ENCODE assay signal across 32 cellular contexts in the genomic region with DNA sequence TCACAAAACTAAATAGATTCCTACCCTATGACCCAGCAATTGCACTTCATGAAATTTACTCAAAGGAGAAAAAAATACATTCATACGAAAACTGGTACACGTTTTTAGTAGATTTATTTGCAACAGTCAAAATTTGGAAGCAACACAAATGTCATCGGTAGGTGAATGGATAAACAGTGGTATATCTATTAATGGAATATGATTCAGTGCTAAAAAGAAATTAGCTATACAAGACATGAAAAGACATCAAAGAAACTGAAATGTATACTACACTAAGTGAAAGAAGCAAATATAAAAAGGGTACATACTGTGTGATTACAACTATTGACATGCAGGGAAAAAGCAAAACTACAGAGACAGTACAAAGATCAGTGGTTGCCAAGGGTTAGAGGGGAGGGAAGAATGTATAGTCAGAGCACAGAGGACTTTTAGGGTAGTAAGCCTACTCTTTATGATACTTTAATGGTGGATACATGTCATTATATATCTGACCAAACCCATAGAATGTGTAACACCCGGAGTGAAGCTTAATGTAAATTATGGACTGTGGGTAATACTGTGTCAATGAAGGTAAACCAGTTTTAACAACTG.
"Had no signal": no experiment of that assay in that cellular context is flagged by ENCODE, and none has a peak within 500 bp of the region (broad histone marks: within the 10 kb centered on the region; RNA-seq: fewer than 3 reads in every experiment).

No MANE protein-coding gene starts in this region.

- H3K4me3 Mint-ChIP-seq: activated B cell treated with CpG ODN at 0.5 μM for 24 hours; activated CD8-positive, alpha-beta T cell treated with anti-CD3 and anti-CD28 coated beads for 36 hours; activated naive CD4-positive, alpha-beta T cell treated with anti-CD3 and anti-CD28 coated beads for 36 hours; activated naive CD4-positive, alpha-beta T cell treated with anti-CD3 and anti-CD28 coated beads, Interleukin-2, amount 50 U/mL, for 24 hours; activated T-cell treated with anti-CD3 and anti-CD28 coated beads, Interleukin-2, amount 50 U/mL, for 4 hours; central memory CD8-positive, alpha-beta T cell; dendritic cell treated with granulocyte-macrophage colony-stimulating factor and Interleukin-4, amounts not matched to agents 40 ng/mL and 50 ng/mL, for 4 days; endodermal cell; T-cell; T-helper 1 cell treated with Interleukin-12 subunit alpha and Interleukin-12 subunit beta and Interleukin-4 antibody, amounts not matched to agents 30 μg/mL and 1 μg/mL, for 36 hours had no signal

- FAIRE-seq: astrocyte, bronchial epithelial cell had no signal

- H3K36me3 ChIP-seq: brain microvascular endothelial cell, esophagus muscularis mucosa, gastroesophageal sphincter, WERI-Rb-1 had no signal

- DNase-seq: activated B cell treated with CpG ODN at 0.5 μM for 24 hours; activated CD4-positive, alpha-beta T cell treated with anti-CD3 and anti-CD28 coated beads for 48 hours; activated CD4-positive, alpha-beta T cell treated with anti-CD3 and anti-CD28 coated beads, Interleukin-2, amount 50 U/mL, for 1 hour; activated CD4-positive, alpha-beta T cell treated with anti-CD3 and anti-CD28 coated beads, Interleukin-2, amount 50 U/mL, for 48 hours; activated CD8-positive, alpha-beta memory T cell treated with anti-CD3 and anti-CD28 coated beads for 24 hours; activated CD8-positive, alpha-beta T cell treated with anti-CD3 and anti-CD28 coated beads for 36 hours; activated effector memory CD4-positive, alpha-beta T cell treated with anti-CD3 and anti-CD28 coated beads, Interleukin-2, amount 50 U/mL, for 16 hours; activated naive CD4-positive, alpha-beta T cell treated with anti-CD3 and anti-CD28 coated beads for 36 hours; activated T-cell treated with anti-CD3 and anti-CD28 coated beads, Interleukin-2, amount 50 U/mL, for 4 hours; amniotic stem cell; anterior cingulate cortex; brain microvascular endothelial cell; dorsolateral prefrontal cortex; effector memory CD4-positive, alpha-beta T cell; endodermal cell; erythroblast; foreskin keratinocyte; heart right ventricle; T-cell; T1000; WERI-Rb-1 had no signal

- H3K27me3 ChIP-seq: brain microvascular endothelial cell, dorsolateral prefrontal cortex, esophagus muscularis mucosa, foreskin keratinocyte, gastroesophageal sphincter, heart right ventricle had no signal

- H3K27me3 Mint-ChIP-seq: activated B cell treated with CpG ODN at 0.5 μM for 24 hours; activated CD8-positive, alpha-beta T cell treated with anti-CD3 and anti-CD28 coated beads for 36 hours; activated naive CD4-positive, alpha-beta T cell treated with anti-CD3 and anti-CD28 coated beads, Interleukin-2, amount 50 U/mL, for 24 hours; central memory CD8-positive, alpha-beta T cell; dendritic cell treated with granulocyte-macrophage colony-stimulating factor and Interleukin-4, amounts not matched to agents 40 ng/mL and 50 ng/mL, for 4 days; T-cell had no signal

- H3K4me1 ChIP-seq: foreskin keratinocyte had no signal

- H3K27ac Mint-ChIP-seq: activated B cell treated with CpG ODN at 0.5 μM for 24 hours; activated CD8-positive, alpha-beta T cell treated with anti-CD3 and anti-CD28 coated beads for 36 hours; activated naive CD4-positive, alpha-beta T cell treated with anti-CD3 and anti-CD28 coated beads for 36 hours; activated naive CD4-positive, alpha-beta T cell treated with anti-CD3 and anti-CD28 coated beads, Interleukin-2, amount 50 U/mL, for 24 hours; activated T-helper 2 cell treated with anti-CD3 and anti-CD28 coated beads, Interferon-gamma antibody, Interleukin-2, Interleukin-4, amounts not matched to agents 10 μg/mL and 5 μg/mL and 100 μg/mL, durations not matched to agents 14 hours and 24 hours and 36 hours; dendritic cell treated with granulocyte-macrophage colony-stimulating factor and Interleukin-4, amounts not matched to agents 40 ng/mL and 50 ng/mL, for 4 days; endodermal cell; T-cell; T-helper 1 cell treated with Interleukin-12 subunit alpha and Interleukin-12 subunit beta and Interleukin-4 antibody, amounts not matched to agents 30 μg/mL and 1 μg/mL, for 36 hours had no signal

- H3K9me3 Mint-ChIP-seq: central memory CD8-positive, alpha-beta T cell had no signal

- H3K4me3 ChIP-seq: coronary artery, dorsolateral prefrontal cortex, esophagus muscularis mucosa, gastroesophageal sphincter, heart right ventricle had no signal

- ATAC-seq: activated CD4-positive, CD25-positive, alpha-beta regulatory T cell treated with anti-CD3 and anti-CD28 coated beads, Interleukin-2, amount 50 U/mL, for 24 hours; activated CD8-positive, alpha-beta T cell treated with anti-CD3 and anti-CD28 coated beads for 36 hours; activated T-cell treated with anti-CD3 and anti-CD28 coated beads, Interleukin-2, amount 50 U/mL, for 4 hours; foreskin keratinocyte; gastroesophageal sphincter; heart right ventricle; T-cell had no signal

- H3K9me3 ChIP-seq: gastroesophageal sphincter had no signal

- H3K27ac ChIP-seq: brain microvascular endothelial cell, coronary artery, dorsolateral prefrontal cortex, esophagus muscularis mucosa, foreskin keratinocyte, gastroesophageal sphincter, heart right ventricle, WERI-Rb-1 had no signal
